ENCODE assay signal across 10 cellular contexts in the genomic region with DNA sequence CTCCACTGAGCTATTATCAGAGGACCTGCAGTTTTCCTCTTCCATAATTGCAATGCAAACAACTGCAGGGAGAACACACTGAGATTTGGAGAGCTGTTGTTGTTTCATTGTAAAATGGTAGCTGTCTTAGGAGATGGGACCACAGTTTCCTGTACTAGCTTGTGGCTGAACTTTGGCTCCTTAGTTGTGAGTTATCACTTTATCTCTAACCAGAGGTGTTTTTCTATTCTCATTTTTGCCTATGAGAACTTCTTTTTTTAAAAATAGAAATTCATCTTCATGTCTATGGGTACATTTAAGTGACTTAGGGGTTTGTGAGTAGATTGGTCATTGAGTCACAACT.
DNase-seq lines count a peak whose midpoint lies in the region; ATAC-seq and TF ChIP-seq lines count a peak whose summit lies in the region.
"Had no signal": no experiment of that assay in that cellular context is flagged by ENCODE, and none has a peak within 500 bp of the region (broad histone marks: within the 10 kb centered on the region; RNA-seq: fewer than 3 reads in every experiment).

No MANE protein-coding gene starts in this region.

- H4K20me1 ChIP-seq in MM.1S (ENCODE audit: insufficient read depth, low read length): no peaks in the 10 kb centered on the region

- H3K27me3 Mint-ChIP-seq in activated T-cell treated with anti-CD3 and anti-CD28 coated beads, Interleukin-2, amount 50 U/mL, for 24 hours: no peaks in the 10 kb centered on the region

- H3K27ac ChIP-seq in MM.1S (ENCODE audit: low read length) (peak overlapping the region; percentile 1; the same call in 1 of the 2 replicates), esophagus muscularis mucosa (replicated peaks in 1 of 4) (peak overlapping the region; percentile 21 to 55 (median 50)), tibial artery (peak overlapping the region; percentile 61 to 76)

- H3K27ac Mint-ChIP-seq in activated T-cell treated with anti-CD3 and anti-CD28 coated beads, Interleukin-2, amount 50 U/mL, for 24 hours: peak overlapping the region; percentile 63

- peaks cover 19% of the 10 kb centered on the region for H3K4me1 ChIP-seq in MM.1S (ENCODE audit: low read length)
- peaks cover 10 to 21% (median 13%) of the 10 kb centered on the region in 4 donors for H3K4me1 ChIP-seq in esophagus muscularis mucosa
- H3K4me1 ChIP-seq in tibial artery: peaks cover 0 to 27% (median 17%) of the 10 kb centered on the region in 4 donors
- H3K4me1 ChIP-seq in BE2C: no peaks in the 10 kb centered on the region

- H3K36me3 ChIP-seq in MM.1S (replicated peaks; ENCODE audit: insufficient read depth, low read length): no peaks in the 10 kb centered on the region
- no peaks in the 10 kb centered on the region for H3K36me3 ChIP-seq in esophagus muscularis mucosa
- no peaks in the 10 kb centered on the region for H3K36me3 ChIP-seq in tibial artery
- H3K36me3 ChIP-seq in BE2C: no peaks in the 10 kb centered on the region

- no peak overlapping the region for H3K4me3 ChIP-seq in MM.1S (ENCODE audit: low read length)
- no peak overlapping the region for H3K4me3 ChIP-seq in esophagus muscularis mucosa
- no peak overlapping the region for H3K4me3 ChIP-seq in tibial artery
- no peak overlapping the region for H3K4me3 ChIP-seq in BE2C (ENCODE audit: low read depth, low read length)

- no peaks in the 10 kb centered on the region for H3K9me2 ChIP-seq in MM.1S (replicated peaks; ENCODE audit: insufficient read depth, low read length)

- ATAC-seq in Right ventricle myocardium inferior (no peak), HG03139 (IDR thresholded peaks at IDR 0.05; ENCODE audit: unreplicated experiment) (no peak)

- H2AFZ ChIP-seq in MM.1S (ENCODE audit: low read length): no peak overlapping the region

- H3K4me3 Mint-ChIP-seq in activated T-cell treated with anti-CD3 and anti-CD28 coated beads, Interleukin-2, amount 50 U/mL, for 24 hours: no peak overlapping the region

- DNase-seq in activated T-cell treated with anti-CD3 and anti-CD28 coated beads, Interleukin-2, amount 50 U/mL, for 24 hours: no peak
- DNase-seq in activated T-cell treated with anti-CD3 and anti-CD28 coated beads, Interleukin-2, amount 50 U/mL, for 48 hours: no peak
- DNase-seq in MM.1S (peak; percentile 42), esophagus muscularis mucosa (ENCODE audit: extremely low spot score) (no peak), tibial artery (no peak), BE2C (no peak), Right ventricle myocardium inferior (ENCODE audit: missing footprints) (no peak)
- DNase-seq: stimulated activated CD4-positive, alpha-beta T cell treated with anti-CD3 and anti-CD28 coated beads, Interleukin-4, amount 100 ng/mL, for 1 hour; T-helper 9 cell had no signal

- H3K4me2 ChIP-seq in MM.1S (ENCODE audit: low read depth, low read length): peak overlapping the region; percentile 18; the same call in 1 of the 2 replicates

- no peak for TF ChIP-seq CTCF in MM.1S (IDR thresholded peaks at IDR 0.05; ENCODE audit: low read length)
- no peak for TF ChIP-seq CTCF in esophagus muscularis mucosa (IDR thresholded peaks at IDR 0.05)
- TF ChIP-seq CTCF in tibial artery (IDR thresholded peaks at IDR 0.05): no peak
- TF ChIP-seq CTCF in BE2C (IDR thresholded peaks at IDR 0.05; ENCODE audit: low read depth, low read length): no peak

- TF ChIP-seq POLR2A in esophagus muscularis mucosa (IDR thresholded peaks at IDR 0.05; ENCODE audit: low read depth): no peak

- peaks cover 3% of the 10 kb centered on the region for H3K9me3 Mint-ChIP-seq in activated T-cell treated with anti-CD3 and anti-CD28 coated beads, Interleukin-2, amount 50 U/mL, for 24 hours

- H3K9ac ChIP-seq in MM.1S (ENCODE audit: low read length): no peak overlapping the region

- no peaks in the 10 kb centered on the region for H3K79me2 ChIP-seq in MM.1S (ENCODE audit: low read length)

- H3K9me3 ChIP-seq in MM.1S (replicated peaks; ENCODE audit: insufficient read depth, low read length) (no peaks in the 10 kb centered on the region), esophagus muscularis mucosa (no peaks in the 10 kb centered on the region), tibial artery (no peaks in the 10 kb centered on the region), BE2C (no peaks in the 10 kb centered on the region)

- no peak for TF ChIP-seq EP300 in esophagus muscularis mucosa (IDR thresholded peaks at IDR 0.05)

- H3K27me3 ChIP-seq in MM.1S (replicated peaks; ENCODE audit: insufficient read depth, low read length) (no peaks in the 10 kb centered on the region), esophagus muscularis mucosa (no peaks in the 10 kb centered on the region), tibial artery (no peaks in the 10 kb centered on the region), BE2C (no peaks in the 10 kb centered on the region)

- H3F3A ChIP-seq in MM.1S (ENCODE audit: insufficient read depth, low read length): no peaks in the 10 kb centered on the region

- intact Hi-C loops in esophagus muscularis mucosa (cut with DNase I): no loop called here
- intact Hi-C loops in tibial artery (cut with DNase I; ENCODE audit: low total_unique reads): no loop called here
- intact Hi-C loops in Right ventricle myocardium inferior (cut with DNase I): no loop called here

- H3K36me3 Mint-ChIP-seq in activated T-cell treated with anti-CD3 and anti-CD28 coated beads, Interleukin-2, amount 50 U/mL, for 24 hours (ENCODE audit: low read depth): no peaks in the 10 kb centered on the region

- peaks cover 33% of the 10 kb centered on the region for H3K4me1 Mint-ChIP-seq in activated T-cell treated with anti-CD3 and anti-CD28 coated beads, Interleukin-2, amount 50 U/mL, for 24 hours (ENCODE audit: low read depth)

Comparison
In these comparisons a context has a peak if more than half of its experiments do, and no peak if none do; other contexts are left out.
1. H3K27ac ChIP-seq: peak in every context shown above with its lines; median percentile 68 in tibial artery; 50 in esophagus muscularis mucosa; 1 in MM.1S.